In the genomic region with DNA sequence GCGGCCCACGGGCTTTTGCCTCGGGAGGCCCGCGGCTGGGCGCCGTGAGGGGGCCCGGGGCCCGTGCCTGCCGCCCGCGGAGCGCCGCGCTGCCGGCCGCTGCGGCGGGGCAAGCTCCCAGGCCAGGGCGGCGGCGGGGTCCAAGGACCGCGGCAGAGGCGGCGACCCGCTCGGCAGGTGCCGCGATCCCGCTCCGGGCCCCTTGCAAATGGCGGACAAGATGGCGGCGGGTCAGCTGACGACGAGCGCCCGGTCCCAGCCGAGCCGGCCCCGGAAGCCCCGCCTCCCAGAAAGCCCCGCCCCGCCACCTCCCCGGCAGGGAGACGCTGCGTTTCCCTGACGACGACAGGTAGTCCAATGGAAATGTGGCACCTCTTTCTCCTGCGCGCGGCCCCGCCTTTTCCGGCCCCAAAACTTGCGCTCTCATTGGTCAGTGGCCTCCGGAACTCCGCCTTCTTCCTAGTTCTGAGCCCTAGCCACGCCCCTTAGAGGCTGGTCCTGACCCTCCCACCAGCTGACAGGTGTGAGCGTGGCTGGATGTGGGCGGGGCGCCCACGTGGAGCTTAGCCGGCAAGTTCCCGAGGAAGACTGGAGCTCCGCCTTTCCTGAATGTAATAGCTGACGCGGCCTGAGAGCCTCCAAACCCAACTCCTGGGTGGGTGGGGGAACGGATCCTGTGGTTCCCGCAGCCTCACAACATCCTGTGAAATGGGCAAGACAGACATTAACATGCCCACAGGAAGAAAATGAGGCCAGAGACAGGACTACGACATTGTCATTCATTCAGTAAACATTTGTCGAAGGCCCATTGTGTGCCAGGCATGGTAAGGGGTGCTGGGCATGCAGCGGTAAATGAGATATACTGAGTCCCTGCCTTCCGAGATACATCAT, we compare ENCODE assay signal across 1 cellular context.
TF ChIP-seq lines count a peak whose summit lies in the region.

A gene (minus strand): TSS at position 228 of the 891 bp plus-strand sequence. CDS start 232 bp downstream, outside the sequence.

TF ChIP-seq in HepG2, 621 proteins besides CTCF, POLR2A, EP300 and RAD21 (continued from another document and continues in another):
- TF ChIP-seq, protein P1, sequence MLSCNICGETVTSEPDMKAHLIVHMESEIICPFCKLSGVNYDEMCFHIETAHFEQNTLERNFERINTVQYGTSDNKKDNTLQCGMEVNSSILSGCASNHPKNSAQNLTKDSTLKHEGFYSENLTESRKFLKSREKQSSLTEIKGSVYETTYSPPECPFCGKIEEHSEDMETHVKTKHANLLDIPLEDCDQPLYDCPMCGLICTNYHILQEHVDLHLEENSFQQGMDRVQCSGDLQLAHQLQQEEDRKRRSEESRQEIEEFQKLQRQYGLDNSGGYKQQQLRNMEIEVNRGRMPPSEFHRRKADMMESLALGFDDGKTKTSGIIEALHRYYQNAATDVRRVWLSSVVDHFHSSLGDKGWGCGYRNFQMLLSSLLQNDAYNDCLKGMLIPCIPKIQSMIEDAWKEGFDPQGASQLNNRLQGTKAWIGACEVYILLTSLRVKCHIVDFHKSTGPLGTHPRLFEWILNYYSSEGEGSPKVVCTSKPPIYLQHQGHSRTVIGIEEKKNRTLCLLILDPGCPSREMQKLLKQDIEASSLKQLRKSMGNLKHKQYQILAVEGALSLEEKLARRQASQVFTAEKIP (CRISPR knock-in tag; IDR thresholded peaks at IDR 0.05; ENCODE audit: borderline replicate concordance) = no peak
- TF ChIP-seq ZEB1 (IDR thresholded peaks at IDR 0.05; ENCODE audit: insufficient replicate concordance, low read depth) (no peak), BHLHE40 (IDR thresholded peaks at IDR 0.05; ENCODE audit: low read length) (no peak), PAX8 (CRISPR knock-in tag; IDR thresholded peaks at IDR 0.05; ENCODE audit: borderline replicate concordance) (no peak), ZNF333 (CRISPR knock-in tag; IDR thresholded peaks at IDR 0.05; ENCODE audit: borderline replicate concordance) (no peak), JUN (CRISPR knock-in tag; IDR thresholded peaks at IDR 0.05) (no peak), HMGA1 (CRISPR knock-in tag; conservative IDR thresholded peaks at IDR 0.05) (no peak), HHEX (CRISPR knock-in tag; IDR thresholded peaks at IDR 0.05) (no peak), HOXA3 (CRISPR knock-in tag; IDR thresholded peaks at IDR 0.05) (peak; percentile 96), REXO4 (CRISPR knock-in tag; IDR thresholded peaks at IDR 0.05; ENCODE audit: borderline replicate concordance) (no peak), CCDC6 (CRISPR knock-in tag; IDR thresholded peaks at IDR 0.05) (0 out of 2 replicates have a peak, but pooled peaks have one; percentile 24), SAP130 (CRISPR knock-in tag; IDR thresholded peaks at IDR 0.05; ENCODE audit: low read depth) (peak; percentile 100), GABPB1 (CRISPR knock-in tag; IDR thresholded peaks at IDR 0.05) (peak; percentile 92), SKI (IDR thresholded peaks at IDR 0.05; ENCODE audit: partially characterized antibody) (no peak), AGO1 (IDR thresholded peaks at IDR 0.05; ENCODE audit: low read depth, low read length, poor library complexity, severe bottlenecking) (no peak), SOX5 (CRISPR knock-in tag; IDR thresholded peaks at IDR 0.05; ENCODE audit: borderline replicate concordance) (peak; percentile 32; the same call in 1 of the 2 replicates), SMAD9 (CRISPR knock-in tag; IDR thresholded peaks at IDR 0.05) (no peak), RELA (CRISPR knock-in tag; IDR thresholded peaks at IDR 0.05) (no peak), MTF1 (CRISPR knock-in tag; IDR thresholded peaks at IDR 0.05) (no peak), STAT5B (CRISPR knock-in tag; IDR thresholded peaks at IDR 0.05) (no peak), RBM22 (optimal IDR thresholded peaks at IDR 0.05; ENCODE audit: low read length) (no peak), ZNF720 (CRISPR knock-in tag; IDR thresholded peaks at IDR 0.05) (no peak), HNRNPL (IDR thresholded peaks at IDR 0.05; ENCODE audit: low read depth, low read length) (no peak), RFX3 (CRISPR knock-in tag; IDR thresholded peaks at IDR 0.05) (peak; percentile 82), MEF2D (CRISPR knock-in tag; IDR thresholded peaks at IDR 0.05) (no peak), ZNF550 (CRISPR knock-in tag; IDR thresholded peaks at IDR 0.05; ENCODE audit: borderline replicate concordance) (no peak), ZFP82 (CRISPR knock-in tag; IDR thresholded peaks at IDR 0.05; ENCODE audit: borderline replicate concordance) (no peak)
- TF ChIP-seq, protein P2, sequence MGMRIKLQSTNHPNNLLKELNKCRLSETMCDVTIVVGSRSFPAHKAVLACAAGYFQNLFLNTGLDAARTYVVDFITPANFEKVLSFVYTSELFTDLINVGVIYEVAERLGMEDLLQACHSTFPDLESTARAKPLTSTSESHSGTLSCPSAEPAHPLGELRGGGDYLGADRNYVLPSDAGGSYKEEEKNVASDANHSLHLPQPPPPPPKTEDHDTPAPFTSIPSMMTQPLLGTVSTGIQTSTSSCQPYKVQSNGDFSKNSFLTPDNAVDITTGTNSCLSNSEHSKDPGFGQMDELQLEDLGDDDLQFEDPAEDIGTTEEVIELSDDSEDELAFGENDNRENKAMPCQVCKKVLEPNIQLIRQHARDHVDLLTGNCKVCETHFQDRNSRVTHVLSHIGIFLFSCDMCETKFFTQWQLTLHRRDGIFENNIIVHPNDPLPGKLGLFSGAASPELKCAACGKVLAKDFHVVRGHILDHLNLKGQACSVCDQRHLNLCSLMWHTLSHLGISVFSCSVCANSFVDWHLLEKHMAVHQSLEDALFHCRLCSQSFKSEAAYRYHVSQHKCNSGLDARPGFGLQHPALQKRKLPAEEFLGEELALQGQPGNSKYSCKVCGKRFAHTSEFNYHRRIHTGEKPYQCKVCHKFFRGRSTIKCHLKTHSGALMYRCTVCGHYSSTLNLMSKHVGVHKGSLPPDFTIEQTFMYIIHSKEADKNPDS (CRISPR knock-in tag; IDR thresholded peaks at IDR 0.05) = no peak
- TF ChIP-seq, protein P3, sequence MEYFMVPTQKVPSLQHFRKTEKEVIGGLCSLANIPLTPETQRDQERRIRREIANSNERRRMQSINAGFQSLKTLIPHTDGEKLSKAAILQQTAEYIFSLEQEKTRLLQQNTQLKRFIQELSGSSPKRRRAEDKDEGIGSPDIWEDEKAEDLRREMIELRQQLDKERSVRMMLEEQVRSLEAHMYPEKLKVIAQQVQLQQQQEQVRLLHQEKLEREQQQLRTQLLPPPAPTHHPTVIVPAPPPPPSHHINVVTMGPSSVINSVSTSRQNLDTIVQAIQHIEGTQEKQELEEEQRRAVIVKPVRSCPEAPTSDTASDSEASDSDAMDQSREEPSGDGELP (IDR thresholded peaks at IDR 0.05; ENCODE audit: borderline replicate concordance, low read depth) = peak; percentile 94
- TF ChIP-seq, protein P4, sequence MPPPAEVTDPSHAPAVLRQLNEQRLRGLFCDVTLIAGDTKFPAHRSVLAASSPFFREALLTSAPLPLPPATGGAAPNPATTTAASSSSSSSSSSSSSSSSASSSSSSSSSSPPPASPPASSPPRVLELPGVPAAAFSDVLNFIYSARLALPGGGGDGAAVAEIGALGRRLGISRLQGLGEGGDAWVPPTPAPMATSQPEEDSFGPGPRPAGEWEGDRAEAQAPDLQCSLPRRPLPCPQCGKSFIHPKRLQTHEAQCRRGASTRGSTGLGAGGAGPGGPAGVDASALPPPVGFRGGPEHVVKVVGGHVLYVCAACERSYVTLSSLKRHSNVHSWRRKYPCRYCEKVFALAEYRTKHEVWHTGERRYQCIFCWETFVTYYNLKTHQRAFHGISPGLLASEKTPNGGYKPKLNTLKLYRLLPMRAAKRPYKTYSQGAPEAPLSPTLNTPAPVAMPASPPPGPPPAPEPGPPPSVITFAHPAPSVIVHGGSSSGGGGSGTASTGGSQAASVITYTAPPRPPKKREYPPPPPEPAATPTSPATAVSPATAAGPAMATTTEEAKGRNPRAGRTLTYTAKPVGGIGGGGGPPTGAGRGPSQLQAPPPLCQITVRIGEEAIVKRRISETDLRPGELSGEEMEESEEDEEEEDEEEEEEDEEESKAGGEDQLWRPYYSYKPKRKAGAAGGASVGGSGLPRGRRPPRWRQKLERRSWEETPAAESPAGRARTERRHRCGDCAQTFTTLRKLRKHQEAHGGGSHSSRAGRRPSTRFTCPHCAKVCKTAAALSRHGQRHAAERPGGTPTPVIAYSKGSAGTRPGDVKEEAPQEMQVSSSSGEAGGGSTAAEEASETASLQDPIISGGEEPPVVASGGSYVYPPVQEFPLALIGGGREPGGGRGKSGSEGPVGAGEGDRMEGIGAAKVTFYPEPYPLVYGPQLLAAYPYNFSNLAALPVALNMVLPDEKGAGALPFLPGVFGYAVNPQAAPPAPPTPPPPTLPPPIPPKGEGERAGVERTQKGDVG (CRISPR knock-in tag; IDR thresholded peaks at IDR 0.05; ENCODE audit: borderline replicate concordance) = no peak
- TF ChIP-seq, protein P5, sequence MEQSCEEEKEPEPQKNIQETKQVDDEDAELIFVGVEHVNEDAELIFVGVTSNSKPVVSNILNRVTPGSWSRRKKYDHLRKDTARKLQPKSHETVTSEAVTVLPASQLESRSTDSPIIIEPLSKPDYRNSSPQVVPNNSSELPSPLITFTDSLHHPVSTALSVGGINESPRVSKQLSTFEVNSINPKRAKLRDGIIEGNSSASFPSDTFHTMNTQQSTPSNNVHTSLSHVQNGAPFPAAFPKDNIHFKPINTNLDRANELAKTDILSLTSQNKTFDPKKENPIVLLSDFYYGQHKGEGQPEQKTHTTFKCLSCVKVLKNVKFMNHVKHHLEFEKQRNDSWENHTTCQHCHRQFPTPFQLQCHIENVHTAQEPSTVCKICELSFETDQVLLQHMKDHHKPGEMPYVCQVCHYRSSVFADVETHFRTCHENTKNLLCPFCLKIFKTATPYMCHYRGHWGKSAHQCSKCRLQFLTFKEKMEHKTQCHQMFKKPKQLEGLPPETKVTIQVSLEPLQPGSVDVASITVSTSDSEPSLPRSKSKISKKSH (CRISPR knock-in tag; IDR thresholded peaks at IDR 0.05; ENCODE audit: borderline replicate concordance) = no peak
- TF ChIP-seq, protein P6, sequence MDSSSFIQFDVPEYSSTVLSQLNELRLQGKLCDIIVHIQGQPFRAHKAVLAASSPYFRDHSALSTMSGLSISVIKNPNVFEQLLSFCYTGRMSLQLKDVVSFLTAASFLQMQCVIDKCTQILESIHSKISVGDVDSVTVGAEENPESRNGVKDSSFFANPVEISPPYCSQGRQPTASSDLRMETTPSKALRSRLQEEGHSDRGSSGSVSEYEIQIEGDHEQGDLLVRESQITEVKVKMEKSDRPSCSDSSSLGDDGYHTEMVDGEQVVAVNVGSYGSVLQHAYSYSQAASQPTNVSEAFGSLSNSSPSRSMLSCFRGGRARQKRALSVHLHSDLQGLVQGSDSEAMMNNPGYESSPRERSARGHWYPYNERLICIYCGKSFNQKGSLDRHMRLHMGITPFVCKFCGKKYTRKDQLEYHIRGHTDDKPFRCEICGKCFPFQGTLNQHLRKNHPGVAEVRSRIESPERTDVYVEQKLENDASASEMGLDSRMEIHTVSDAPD (CRISPR knock-in tag; IDR thresholded peaks at IDR 0.05) = no peak
- TF ChIP-seq, protein P7, sequence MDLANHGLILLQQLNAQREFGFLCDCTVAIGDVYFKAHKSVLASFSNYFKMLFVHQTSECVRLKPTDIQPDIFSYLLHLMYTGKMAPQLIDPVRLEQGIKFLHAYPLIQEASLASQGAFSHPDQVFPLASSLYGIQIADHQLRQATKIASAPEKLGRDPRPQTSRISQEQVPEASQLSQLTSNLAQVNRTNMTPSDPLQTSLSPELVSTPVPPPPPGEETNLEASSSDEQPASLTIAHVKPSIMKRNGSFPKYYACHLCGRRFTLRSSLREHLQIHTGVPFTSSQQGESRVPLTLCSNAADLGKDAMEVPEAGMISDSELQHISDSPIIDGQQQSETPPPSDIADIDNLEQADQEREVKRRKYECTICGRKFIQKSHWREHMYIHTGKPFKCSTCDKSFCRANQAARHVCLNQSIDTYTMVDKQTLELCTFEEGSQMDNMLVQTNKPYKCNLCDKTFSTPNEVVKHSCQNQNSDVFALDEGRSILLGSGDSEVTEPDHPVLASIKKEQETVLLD (CRISPR knock-in tag; IDR thresholded peaks at IDR 0.05; ENCODE audit: low read depth) = no peak
- TF ChIP-seq, protein P8, sequence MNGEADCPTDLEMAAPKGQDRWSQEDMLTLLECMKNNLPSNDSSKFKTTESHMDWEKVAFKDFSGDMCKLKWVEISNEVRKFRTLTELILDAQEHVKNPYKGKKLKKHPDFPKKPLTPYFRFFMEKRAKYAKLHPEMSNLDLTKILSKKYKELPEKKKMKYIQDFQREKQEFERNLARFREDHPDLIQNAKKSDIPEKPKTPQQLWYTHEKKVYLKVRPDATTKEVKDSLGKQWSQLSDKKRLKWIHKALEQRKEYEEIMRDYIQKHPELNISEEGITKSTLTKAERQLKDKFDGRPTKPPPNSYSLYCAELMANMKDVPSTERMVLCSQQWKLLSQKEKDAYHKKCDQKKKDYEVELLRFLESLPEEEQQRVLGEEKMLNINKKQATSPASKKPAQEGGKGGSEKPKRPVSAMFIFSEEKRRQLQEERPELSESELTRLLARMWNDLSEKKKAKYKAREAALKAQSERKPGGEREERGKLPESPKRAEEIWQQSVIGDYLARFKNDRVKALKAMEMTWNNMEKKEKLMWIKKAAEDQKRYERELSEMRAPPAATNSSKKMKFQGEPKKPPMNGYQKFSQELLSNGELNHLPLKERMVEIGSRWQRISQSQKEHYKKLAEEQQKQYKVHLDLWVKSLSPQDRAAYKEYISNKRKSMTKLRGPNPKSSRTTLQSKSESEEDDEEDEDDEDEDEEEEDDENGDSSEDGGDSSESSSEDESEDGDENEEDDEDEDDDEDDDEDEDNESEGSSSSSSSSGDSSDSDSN (CRISPR knock-in tag; IDR thresholded peaks at IDR 0.05) = 0 out of 2 replicates have a peak, but pooled peaks have one; percentile 9
- TF ChIP-seq, protein P9, sequence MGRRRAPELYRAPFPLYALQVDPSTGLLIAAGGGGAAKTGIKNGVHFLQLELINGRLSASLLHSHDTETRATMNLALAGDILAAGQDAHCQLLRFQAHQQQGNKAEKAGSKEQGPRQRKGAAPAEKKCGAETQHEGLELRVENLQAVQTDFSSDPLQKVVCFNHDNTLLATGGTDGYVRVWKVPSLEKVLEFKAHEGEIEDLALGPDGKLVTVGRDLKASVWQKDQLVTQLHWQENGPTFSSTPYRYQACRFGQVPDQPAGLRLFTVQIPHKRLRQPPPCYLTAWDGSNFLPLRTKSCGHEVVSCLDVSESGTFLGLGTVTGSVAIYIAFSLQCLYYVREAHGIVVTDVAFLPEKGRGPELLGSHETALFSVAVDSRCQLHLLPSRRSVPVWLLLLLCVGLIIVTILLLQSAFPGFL (CRISPR knock-in tag; IDR thresholded peaks at IDR 0.05) = no peak
- TF ChIP-seq, protein P10, sequence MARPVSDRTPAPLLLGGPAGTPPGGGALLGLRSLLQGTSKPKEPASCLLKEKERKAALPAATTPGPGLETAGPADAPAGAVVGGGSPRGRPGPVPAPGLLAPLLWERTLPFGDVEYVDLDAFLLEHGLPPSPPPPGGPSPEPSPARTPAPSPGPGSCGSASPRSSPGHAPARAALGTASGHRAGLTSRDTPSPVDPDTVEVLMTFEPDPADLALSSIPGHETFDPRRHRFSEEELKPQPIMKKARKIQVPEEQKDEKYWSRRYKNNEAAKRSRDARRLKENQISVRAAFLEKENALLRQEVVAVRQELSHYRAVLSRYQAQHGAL (CRISPR knock-in tag; IDR thresholded peaks at IDR 0.05; ENCODE audit: not compliant biosample characterization) = no peak
